In the genomic region with DNA sequence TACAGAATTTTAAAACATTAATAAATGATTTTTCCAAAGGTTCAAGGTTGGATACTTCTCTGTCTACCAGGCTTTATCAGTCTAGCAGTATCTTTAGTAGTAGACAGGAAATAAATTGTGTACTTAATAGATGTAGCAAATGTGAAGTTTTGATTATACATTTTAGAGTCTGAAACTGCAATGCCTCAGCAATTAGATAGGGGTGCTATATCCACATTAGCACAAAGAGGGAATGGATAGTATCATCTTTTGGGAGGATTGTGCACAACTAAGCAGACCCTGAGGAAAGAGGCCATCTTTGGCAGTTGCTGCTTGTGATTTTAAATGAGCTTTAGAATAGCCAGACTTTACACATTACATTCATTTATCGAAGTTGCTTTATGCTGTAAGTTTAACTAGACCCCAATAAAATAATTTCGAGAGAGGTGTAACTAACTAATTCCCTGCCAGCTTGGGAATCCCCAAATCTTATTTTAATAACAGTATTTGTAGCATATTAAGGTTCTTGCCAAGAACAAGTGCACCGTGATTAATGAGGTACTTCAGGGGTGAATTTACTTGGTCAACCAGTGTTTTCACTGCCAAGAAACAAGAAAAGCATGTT, we compare ENCODE assay signal across 8 cellular contexts. TPM values are rescaled to one million over a fixed set of nuclear protein-coding genes. Genes with fewer than 3 reads are reported as not detected.
DNase-seq lines count a peak whose midpoint lies in the region; FAIRE-seq and TF ChIP-seq lines count a peak whose summit lies in the region.

No MANE protein-coding gene starts in this region.

- H3K4me1 ChIP-seq in BLaER1 treated with 17β-estradiol and CSF1 and Interleukin-3, amounts not matched to agents 10 nM and 100 nM = peaks cover 23 to 46% (median 38%) of the 10 kb centered on the region in 10 experiments
- H3K4me1 ChIP-seq in fibroblast of lung (ENCODE audit: control insufficient read depth, extremely low read depth, insufficient read depth, low read length) = peaks cover 2% of the 10 kb centered on the region
- H3K4me1 ChIP-seq in thyroid gland = peaks cover 8 to 10% of the 10 kb centered on the region in 2 donors

- peaks cover 0 to 13% (median 0%) of the 10 kb centered on the region in 11 experiments; a peak in 6 of 22 replicates for H3K27me3 ChIP-seq in BLaER1 treated with 17β-estradiol and CSF1 and Interleukin-3, amounts not matched to agents 10 nM and 100 nM
- H3K27me3 ChIP-seq in H7 (ENCODE audit: control insufficient read depth, insufficient read depth, low read length) (peaks cover 45% of the 10 kb centered on the region), fibroblast of lung (ENCODE audit: control insufficient read depth, insufficient read depth, low read length) (no peaks in the 10 kb centered on the region), thyroid gland (no peaks in the 10 kb centered on the region)

- H3K79me2 ChIP-seq in fibroblast of lung (ENCODE audit: control insufficient read depth, insufficient read depth, low read length) = peaks cover 15% of the 10 kb centered on the region

- TF ChIP-seq CTCF in fibroblast of lung (conservative IDR thresholded peaks at IDR 0.05 in 1 of 2, IDR thresholded peaks at IDR 0.05 in 1 of 2; ENCODE audit: low read depth in 1 of 2, low read length in 2 of 2) (peak; percentile 63 to 78), thyroid gland (IDR thresholded peaks at IDR 0.05) (peak in 5 of 6 experiments; percentile 12 to 62 (median 52))

- DNase-seq in H7 (peak; percentile 49), RCC 7860 (ENCODE audit: low spot score) (no peak), fibroblast of lung (ENCODE audit: low read depth in 2 of 2) (no peak), thyroid gland (no peak), NCI-H146 treated with DMSO at 0.1 percent for 48 hours (lab: John Stamatoyannopoulos, UW; ENCODE audit: unreplicated experiment) (no peak), frontal cortex (ENCODE audit: low spot score in 2 of 2) (no peak)
- no peak for DNase-seq in activated CD8-positive, alpha-beta memory T cell treated with anti-CD3 and anti-CD28 coated beads for 24 hours

- H4K20me1 ChIP-seq in BLaER1 treated with 17β-estradiol and CSF1 and Interleukin-3, amounts not matched to agents 10 nM and 100 nM = peaks cover 0 to 52% (median 29%) of the 10 kb centered on the region in 11 experiments; a peak in 7 of 22 replicates
- H4K20me1 ChIP-seq in fibroblast of lung (ENCODE audit: control insufficient read depth, extremely low read depth, insufficient read depth, low read length) = no peaks in the 10 kb centered on the region

- FAIRE-seq in RCC 7860 (lab: Jason Lieb, UNC) (peak; percentile 20), frontal cortex (lab: Jason Lieb, UNC) (no peak)

- peak overlapping the region in 5 of 11 experiments; percentile 35 to 98 (median 97); a peak in 7 of 22 replicates for H3K27ac ChIP-seq in BLaER1 treated with 17β-estradiol and CSF1 and Interleukin-3, amounts not matched to agents 10 nM and 100 nM
- H3K27ac ChIP-seq in fibroblast of lung (ENCODE audit: insufficient read depth, low read length) (no peak overlapping the region), thyroid gland (no peak overlapping the region)

- peak overlapping the region in 7 of 10 experiments; percentile 76 to 89 (median 85); a peak in 7 of 20 replicates for H3K4me3 ChIP-seq in BLaER1 treated with 17β-estradiol and CSF1 and Interleukin-3, amounts not matched to agents 10 nM and 100 nM
- H3K4me3 ChIP-seq in H7 (ENCODE audit: insufficient read depth, low read depth, low read length) = no peak overlapping the region
- no peak overlapping the region for H3K4me3 ChIP-seq in fibroblast of lung (replicated peaks in 1 of 4; ENCODE audit: control extremely low read depth in 1 of 4, insufficient read depth in 1 of 4, low read depth in 3 of 4, low read length in 4 of 4)
- no peak overlapping the region for H3K4me3 ChIP-seq in thyroid gland (replicated peaks in 1 of 3)

- peaks cover 0 to 45% (median 32%) of the 10 kb centered on the region in 11 experiments; a peak in 16 of 22 replicates for H3K36me3 ChIP-seq in BLaER1 treated with 17β-estradiol and CSF1 and Interleukin-3, amounts not matched to agents 10 nM and 100 nM
- H3K36me3 ChIP-seq in H7 (replicated peaks; ENCODE audit: control insufficient read depth, insufficient read depth, low read length) = no peaks in the 10 kb centered on the region
- H3K36me3 ChIP-seq in fibroblast of lung (ENCODE audit: control insufficient read depth, insufficient read depth, low read length) = no peaks in the 10 kb centered on the region
- no peaks in the 10 kb centered on the region for H3K36me3 ChIP-seq in thyroid gland

- intact Hi-C loops in thyroid gland (cut with DNase I) = loop anchor here (5.0 kb wide), 1 partner anchor 508 kb away; no protein-coding TSS in a partner anchor

- no peak for TF ChIP-seq POLR2A in thyroid gland (IDR thresholded peaks at IDR 0.05)

- peak overlapping the region in 9 of 11 experiments; percentile 42 to 99 (median 97); a peak in 17 of 22 replicates for H3K4me2 ChIP-seq in BLaER1 treated with 17β-estradiol and CSF1 and Interleukin-3, amounts not matched to agents 10 nM and 100 nM
- H3K4me2 ChIP-seq in fibroblast of lung (ENCODE audit: extremely low read depth, insufficient read depth, low read length) = no peak overlapping the region

- peaks cover 0 to 23% (median 0%) of the 10 kb centered on the region in 11 experiments; a peak in 6 of 22 replicates for H3K9me3 ChIP-seq in BLaER1 treated with 17β-estradiol and CSF1 and Interleukin-3, amounts not matched to agents 10 nM and 100 nM (replicated peaks in 1 of 11)
- H3K9me3 ChIP-seq in fibroblast of lung (ENCODE audit: control insufficient read depth, insufficient read depth, low read depth, low read length) = no peaks in the 10 kb centered on the region
- H3K9me3 ChIP-seq in thyroid gland = no peaks in the 10 kb centered on the region

- 52 to 55% methylated on average over 3 of the region's 3 CpGs for WGBS in thyroid gland, 2 donors

- H3K9ac ChIP-seq in BLaER1 treated with 17β-estradiol and CSF1 and Interleukin-3, amounts not matched to agents 10 nM and 100 nM = peak overlapping the region in 1 of 11 experiments; percentile 37; a peak in 3 of 22 replicates
- H3K9ac ChIP-seq in fibroblast of lung (ENCODE audit: insufficient read depth, low read length) = no peak overlapping the region

- no peak overlapping the region for H2AFZ ChIP-seq in fibroblast of lung (ENCODE audit: low read length)

RNA-seq across cellular contexts. Expression of gene KCNQ5, which starts 2.8 kb away (rescaled TPM):
- 0.18 and 0.31 TPM in 2 replicates for total RNA-seq in H7 (2014; rRNA removed; shearing (Covaris generic))
- total RNA-seq in fibroblast of lung (4.6 and 4.9 TPM in 2 replicates), thyroid gland (10 to 100 TPM in 2 of 4 donors, 1 to 10 TPM in 2; 1.1 to 14.6 (median 9.0) TPM), frontal cortex (12.6 TPM)
- polyA plus RNA-seq in fibroblast of lung = 0.74 and 3.1 TPM in 2 replicates
- 0.93 and 2.8 TPM in 2 replicates for polyA plus RNA-seq in fibroblast of lung (2012)
- 2.9 and 7.2 TPM in 2 replicates for polyA minus RNA-seq in fibroblast of lung (ENCODE audit: low replicate concordance)

Comparison
In these comparisons a context has a peak if more than half of its experiments do, and no peak if none do; other contexts are left out.
1. H3K4me3 ChIP-seq: peak in BLaER1 treated with 17β-estradiol and CSF1 and Interleukin-3, amounts not matched to agents 10 nM and 100 nM (7 of 10); none in H7 (single experiment), fibroblast of lung (0 of 4) and thyroid gland (0 of 3).